In the genomic region with DNA sequence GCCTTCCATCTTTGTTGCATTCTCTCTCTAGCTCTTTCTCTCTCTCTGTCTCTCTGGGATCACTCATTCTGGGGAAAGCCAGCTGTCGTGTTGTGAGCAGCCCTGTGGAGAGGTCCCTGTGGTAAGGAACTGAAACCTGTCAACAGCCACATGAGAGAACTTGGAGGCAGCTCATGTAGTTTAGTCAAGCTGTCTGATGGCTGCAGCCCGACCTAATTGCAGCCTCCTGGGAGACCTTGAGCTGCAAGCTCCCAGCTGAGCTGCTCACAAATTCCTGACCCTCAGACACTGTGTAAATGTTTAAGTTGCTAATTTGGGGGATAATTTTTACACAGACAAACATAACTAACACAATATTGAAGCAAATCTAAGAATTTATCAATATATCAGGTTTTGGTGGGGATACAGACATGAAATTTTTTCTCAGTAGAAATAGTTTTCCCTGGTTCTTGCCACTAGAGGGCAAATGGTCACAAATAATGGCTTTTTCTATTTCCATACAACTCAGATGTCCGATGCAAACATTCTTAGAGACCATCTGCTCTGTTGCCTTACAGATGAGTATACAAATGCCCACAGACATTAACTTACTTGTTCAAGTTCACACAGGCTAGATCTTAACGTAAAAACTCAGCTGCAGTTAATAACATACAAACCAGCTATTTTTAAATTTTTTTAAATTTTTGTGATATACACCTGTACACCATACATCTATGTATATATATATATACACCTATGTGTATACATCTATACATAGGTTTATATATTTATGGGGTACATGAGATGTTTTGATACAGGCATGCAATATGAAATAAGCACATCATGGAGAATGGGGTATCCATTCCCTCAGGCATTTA, we compare ENCODE assay signal across 1 cellular context.
TF ChIP-seq lines count a peak whose summit lies in the region.

No MANE protein-coding gene starts in this region.

TF ChIP-seq in K562, 482 proteins besides CTCF, POLR2A, EP300 and RAD21 (continued from another document):
- TF ChIP-seq, protein P1, sequence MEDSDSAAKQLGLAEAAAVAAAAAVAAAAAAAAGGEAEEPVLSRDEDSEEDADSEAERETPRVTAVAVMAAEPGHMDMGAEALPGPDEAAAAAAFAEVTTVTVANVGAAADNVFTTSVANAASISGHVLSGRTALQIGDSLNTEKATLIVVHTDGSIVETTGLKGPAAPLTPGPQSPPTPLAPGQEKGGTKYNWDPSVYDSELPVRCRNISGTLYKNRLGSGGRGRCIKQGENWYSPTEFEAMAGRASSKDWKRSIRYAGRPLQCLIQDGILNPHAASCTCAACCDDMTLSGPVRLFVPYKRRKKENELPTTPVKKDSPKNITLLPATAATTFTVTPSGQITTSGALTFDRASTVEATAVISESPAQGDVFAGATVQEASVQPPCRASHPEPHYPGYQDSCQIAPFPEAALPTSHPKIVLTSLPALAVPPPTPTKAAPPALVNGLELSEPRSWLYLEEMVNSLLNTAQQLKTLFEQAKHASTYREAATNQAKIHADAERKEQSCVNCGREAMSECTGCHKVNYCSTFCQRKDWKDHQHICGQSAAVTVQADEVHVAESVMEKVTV (CRISPR knock-in tag; IDR thresholded peaks at IDR 0.05), result peak; percentile 84
- TF ChIP-seq, protein P2, sequence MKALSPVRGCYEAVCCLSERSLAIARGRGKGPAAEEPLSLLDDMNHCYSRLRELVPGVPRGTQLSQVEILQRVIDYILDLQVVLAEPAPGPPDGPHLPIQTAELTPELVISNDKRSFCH (CRISPR knock-in tag; IDR thresholded peaks at IDR 0.05), result no peak
- TF ChIP-seq, protein P2 (tag; IDR thresholded peaks at IDR 0.05), result no peak
- TF ChIP-seq BHLHE40 (IDR thresholded peaks at IDR 0.05; ENCODE audit: low read length), result no peak
TF ChIP-seq in K562: peak in this region for 2.
